ENCODE assay signal across 1 cellular context in the genomic region with DNA sequence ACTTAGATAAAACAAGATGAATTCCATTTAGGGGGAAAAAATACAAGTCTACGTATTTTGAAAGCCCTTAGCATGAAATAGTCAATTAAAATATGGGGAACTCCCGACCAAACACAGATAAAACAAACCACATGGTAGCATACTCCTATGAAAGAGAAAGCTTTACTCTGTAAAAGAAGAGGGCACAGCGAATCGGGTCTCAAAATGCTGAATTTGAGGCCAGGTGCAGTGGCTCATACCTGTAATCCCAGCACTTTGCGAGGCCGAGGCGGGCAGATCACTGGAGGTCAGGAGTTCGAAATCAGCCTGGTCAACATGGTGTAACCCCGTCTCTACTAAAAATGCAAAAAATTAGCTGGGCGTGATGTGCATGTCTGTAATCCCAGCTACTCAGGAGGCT.
TF ChIP-seq lines count a peak whose summit lies in the region.

No MANE protein-coding gene starts in this region.

TF ChIP-seq in GM12878, 131 proteins besides CTCF, POLR2A, EP300 and RAD21 (continued from another document):
- TF ChIP-seq, protein P1, sequence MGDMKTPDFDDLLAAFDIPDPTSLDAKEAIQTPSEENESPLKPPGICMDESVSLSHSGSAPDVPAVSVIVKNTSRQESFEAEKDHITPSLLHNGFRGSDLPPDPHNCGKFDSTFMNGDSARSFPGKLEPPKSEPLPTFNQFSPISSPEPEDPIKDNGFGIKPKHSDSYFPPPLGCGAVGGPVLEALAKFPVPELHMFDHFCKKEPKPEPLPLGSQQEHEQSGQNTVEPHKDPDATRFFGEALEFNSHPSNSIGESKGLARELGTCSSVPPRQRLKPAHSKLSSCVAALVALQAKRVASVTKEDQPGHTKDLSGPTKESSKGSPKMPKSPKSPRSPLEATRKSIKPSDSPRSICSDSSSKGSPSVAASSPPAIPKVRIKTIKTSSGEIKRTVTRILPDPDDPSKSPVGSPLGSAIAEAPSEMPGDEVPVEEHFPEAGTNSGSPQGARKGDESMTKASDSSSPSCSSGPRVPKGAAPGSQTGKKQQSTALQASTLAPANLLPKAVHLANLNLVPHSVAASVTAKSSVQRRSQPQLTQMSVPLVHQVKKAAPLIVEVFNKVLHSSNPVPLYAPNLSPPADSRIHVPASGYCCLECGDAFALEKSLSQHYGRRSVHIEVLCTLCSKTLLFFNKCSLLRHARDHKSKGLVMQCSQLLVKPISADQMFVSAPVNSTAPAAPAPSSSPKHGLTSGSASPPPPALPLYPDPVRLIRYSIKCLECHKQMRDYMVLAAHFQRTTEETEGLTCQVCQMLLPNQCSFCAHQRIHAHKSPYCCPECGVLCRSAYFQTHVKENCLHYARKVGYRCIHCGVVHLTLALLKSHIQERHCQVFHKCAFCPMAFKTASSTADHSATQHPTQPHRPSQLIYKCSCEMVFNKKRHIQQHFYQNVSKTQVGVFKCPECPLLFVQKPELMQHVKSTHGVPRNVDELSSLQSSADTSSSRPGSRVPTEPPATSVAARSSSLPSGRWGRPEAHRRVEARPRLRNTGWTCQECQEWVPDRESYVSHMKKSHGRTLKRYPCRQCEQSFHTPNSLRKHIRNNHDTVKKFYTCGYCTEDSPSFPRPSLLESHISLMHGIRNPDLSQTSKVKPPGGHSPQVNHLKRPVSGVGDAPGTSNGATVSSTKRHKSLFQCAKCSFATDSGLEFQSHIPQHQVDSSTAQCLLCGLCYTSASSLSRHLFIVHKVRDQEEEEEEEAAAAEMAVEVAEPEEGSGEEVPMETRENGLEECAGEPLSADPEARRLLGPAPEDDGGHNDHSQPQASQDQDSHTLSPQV (IDR thresholded peaks at IDR 0.05), result no peak
- TF ChIP-seq HDAC6 (IDR thresholded peaks at IDR 0.05; ENCODE audit: unreplicated experiment), result no peak
- TF ChIP-seq, protein P2, sequence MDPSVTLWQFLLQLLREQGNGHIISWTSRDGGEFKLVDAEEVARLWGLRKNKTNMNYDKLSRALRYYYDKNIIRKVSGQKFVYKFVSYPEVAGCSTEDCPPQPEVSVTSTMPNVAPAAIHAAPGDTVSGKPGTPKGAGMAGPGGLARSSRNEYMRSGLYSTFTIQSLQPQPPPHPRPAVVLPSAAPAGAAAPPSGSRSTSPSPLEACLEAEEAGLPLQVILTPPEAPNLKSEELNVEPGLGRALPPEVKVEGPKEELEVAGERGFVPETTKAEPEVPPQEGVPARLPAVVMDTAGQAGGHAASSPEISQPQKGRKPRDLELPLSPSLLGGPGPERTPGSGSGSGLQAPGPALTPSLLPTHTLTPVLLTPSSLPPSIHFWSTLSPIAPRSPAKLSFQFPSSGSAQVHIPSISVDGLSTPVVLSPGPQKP (IDR thresholded peaks at IDR 0.05; ENCODE audit: low read depth, low read length), result no peak
- TF ChIP-seq, protein P3, sequence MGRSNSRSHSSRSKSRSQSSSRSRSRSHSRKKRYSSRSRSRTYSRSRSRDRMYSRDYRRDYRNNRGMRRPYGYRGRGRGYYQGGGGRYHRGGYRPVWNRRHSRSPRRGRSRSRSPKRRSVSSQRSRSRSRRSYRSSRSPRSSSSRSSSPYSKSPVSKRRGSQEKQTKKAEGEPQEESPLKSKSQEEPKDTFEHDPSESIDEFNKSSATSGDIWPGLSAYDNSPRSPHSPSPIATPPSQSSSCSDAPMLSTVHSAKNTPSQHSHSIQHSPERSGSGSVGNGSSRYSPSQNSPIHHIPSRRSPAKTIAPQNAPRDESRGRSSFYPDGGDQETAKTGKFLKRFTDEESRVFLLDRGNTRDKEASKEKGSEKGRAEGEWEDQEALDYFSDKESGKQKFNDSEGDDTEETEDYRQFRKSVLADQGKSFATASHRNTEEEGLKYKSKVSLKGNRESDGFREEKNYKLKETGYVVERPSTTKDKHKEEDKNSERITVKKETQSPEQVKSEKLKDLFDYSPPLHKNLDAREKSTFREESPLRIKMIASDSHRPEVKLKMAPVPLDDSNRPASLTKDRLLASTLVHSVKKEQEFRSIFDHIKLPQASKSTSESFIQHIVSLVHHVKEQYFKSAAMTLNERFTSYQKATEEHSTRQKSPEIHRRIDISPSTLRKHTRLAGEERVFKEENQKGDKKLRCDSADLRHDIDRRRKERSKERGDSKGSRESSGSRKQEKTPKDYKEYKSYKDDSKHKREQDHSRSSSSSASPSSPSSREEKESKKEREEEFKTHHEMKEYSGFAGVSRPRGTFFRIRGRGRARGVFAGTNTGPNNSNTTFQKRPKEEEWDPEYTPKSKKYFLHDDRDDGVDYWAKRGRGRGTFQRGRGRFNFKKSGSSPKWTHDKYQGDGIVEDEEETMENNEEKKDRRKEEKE (IDR thresholded peaks at IDR 0.05), result no peak
